Comparison of ENCODE assay signal across 11 cellular contexts in genomic region chr5:38601843-38602424, GRCh38. TPM values are rescaled to one million over a fixed set of nuclear protein-coding genes. Genes with fewer than 3 reads are reported as not detected.
DNase-seq lines count a peak whose midpoint lies in the region; ATAC-seq and TF ChIP-seq lines count a peak whose summit lies in the region.
"Had no signal": no experiment of that assay in that cellular context is flagged by ENCODE, and none has a peak within 500 bp of the region (broad histone marks: within the 10 kb centered on the region; RNA-seq: fewer than 3 reads in every experiment).

No MANE protein-coding gene starts in this region.

- in situ Hi-C loops in GM13976 (cut with MboI; ENCODE audit: low sequenced_read_pairs, unreplicated experiment) = no loop called here

- H3K4me1 ChIP-seq in adipocyte (ENCODE audit: control insufficient read depth, insufficient read depth, low read length) = peaks cover 42% of the 10 kb centered on the region
- H3K4me1 ChIP-seq in gastroesophageal sphincter = peaks cover 4 to 10% (median 5%) of the 10 kb centered on the region in 3 donors
- peaks cover 0 to 43% (median 18%) of the 10 kb centered on the region in 5 donors for H3K4me1 ChIP-seq in subcutaneous abdominal adipose tissue (ENCODE audit: control insufficient read depth in 5 of 5, insufficient read depth in 5 of 5, low read length in 5 of 5)

- peak; percentile 11 for ATAC-seq in gastroesophageal sphincter

- no peaks in the 10 kb centered on the region for H3K9me3 ChIP-seq in adipocyte (ENCODE audit: control insufficient read depth, low read length)
- no peaks in the 10 kb centered on the region for H3K9me3 ChIP-seq in gastroesophageal sphincter
- no peaks in the 10 kb centered on the region for H3K9me3 ChIP-seq in subcutaneous abdominal adipose tissue (ENCODE audit: control insufficient read depth in 5 of 5, low read length in 5 of 5)

- DNase-seq in HPDE6-E6E7 (ENCODE audit: extremely low spot score) = peak; percentile 48
- no peak for DNase-seq in adipocyte (ENCODE audit: low read depth)
- no peak for DNase-seq in pons (ENCODE audit: low spot score)
- no peak for DNase-seq in GM13976 (ENCODE audit: low spot score)
- DNase-seq in NCI-H2107 treated with DMSO at 0.1 percent for 48 hours (lab: John Stamatoyannopoulos, UW; ENCODE audit: unreplicated experiment) = no peak
- DNase-seq: Kasumi-1; NCI-H345; SHP77; stimulated activated CD4-positive, alpha-beta T cell treated with anti-CD3 and anti-CD28 coated beads, Interleukin-1b, Interleukin-23, amount 100 ng/mL, for 48 hours had no signal

- H3K4me3 ChIP-seq in adipocyte (ENCODE audit: low read length) = peak overlapping the region; percentile 3
- H3K4me3 ChIP-seq in gastroesophageal sphincter = no peak overlapping the region
- no peak overlapping the region for H3K4me3 ChIP-seq in subcutaneous abdominal adipose tissue (ENCODE audit: low read depth in 1 of 5, low read length in 5 of 5)

- 35 to 74% methylated on average over 3 to 4 of the region's 4 CpGs for WGBS in gastroesophageal sphincter (ENCODE audit: low coverage in 1 of 2), 2 donors

- no peaks in the 10 kb centered on the region for H3K27me3 ChIP-seq in adipocyte (replicated peaks; ENCODE audit: control insufficient read depth, insufficient read depth, low read length)
- H3K27me3 ChIP-seq in gastroesophageal sphincter = no peaks in the 10 kb centered on the region
- peaks cover 0 to 3% (median 0%) of the 10 kb centered on the region in 5 donors for H3K27me3 ChIP-seq in subcutaneous abdominal adipose tissue (ENCODE audit: control insufficient read depth in 5 of 5, insufficient read depth in 4 of 5, low read length in 5 of 5)

- no peaks in the 10 kb centered on the region for H3K36me3 ChIP-seq in adipocyte (ENCODE audit: control insufficient read depth, insufficient read depth, low read length, severe bottlenecking)
- H3K36me3 ChIP-seq in gastroesophageal sphincter = no peaks in the 10 kb centered on the region
- H3K36me3 ChIP-seq in subcutaneous abdominal adipose tissue (ENCODE audit: control insufficient read depth in 5 of 5, insufficient read depth in 5 of 5, low read length in 5 of 5) = no peaks in the 10 kb centered on the region

- TF ChIP-seq CTCF in gastroesophageal sphincter (IDR thresholded peaks at IDR 0.05) = no peak
- TF ChIP-seq CTCF in GM13976 (IDR thresholded peaks at IDR 0.05; ENCODE audit: borderline replicate concordance, control extremely low read depth, extremely low read depth, insufficient read depth, missing control alignments) = no peak

- H3K9ac ChIP-seq in adipocyte (ENCODE audit: low read length) = no peak overlapping the region
- no peak overlapping the region for H3K9ac ChIP-seq in subcutaneous abdominal adipose tissue (ENCODE audit: low read length in 5 of 5)

- H3K27ac ChIP-seq in gastroesophageal sphincter (peak overlapping the region in 2 of 4 donors; percentile 2 to 37), subcutaneous abdominal adipose tissue (ENCODE audit: low read depth, low read length) (peak overlapping the region; percentile 45)

- TF ChIP-seq POLR2A in gastroesophageal sphincter (IDR thresholded peaks at IDR 0.05) = no peak

- no peak for TF ChIP-seq EP300 in gastroesophageal sphincter (IDR thresholded peaks at IDR 0.05)

RNA-seq across cellular contexts. Expression of gene LIFR, which starts 45.5 kb away (rescaled TPM):
- total RNA-seq in gastroesophageal sphincter = 100 to 1,000 TPM in 1 of 4 donors, 10 to 100 TPM in 3; 61.8 to 105 (median 78.0) TPM
